In genomic region chr7:95608344-95609173, GRCh38 we compare ENCODE assay signal across 1 cellular context.
TF ChIP-seq lines count a peak whose summit lies in the region.

No MANE protein-coding gene starts in this region.

TF ChIP-seq in GM23338, 12 proteins besides CTCF, POLR2A, EP300 and RAD21 (continued from another document):
- TF ChIP-seq, protein P1, sequence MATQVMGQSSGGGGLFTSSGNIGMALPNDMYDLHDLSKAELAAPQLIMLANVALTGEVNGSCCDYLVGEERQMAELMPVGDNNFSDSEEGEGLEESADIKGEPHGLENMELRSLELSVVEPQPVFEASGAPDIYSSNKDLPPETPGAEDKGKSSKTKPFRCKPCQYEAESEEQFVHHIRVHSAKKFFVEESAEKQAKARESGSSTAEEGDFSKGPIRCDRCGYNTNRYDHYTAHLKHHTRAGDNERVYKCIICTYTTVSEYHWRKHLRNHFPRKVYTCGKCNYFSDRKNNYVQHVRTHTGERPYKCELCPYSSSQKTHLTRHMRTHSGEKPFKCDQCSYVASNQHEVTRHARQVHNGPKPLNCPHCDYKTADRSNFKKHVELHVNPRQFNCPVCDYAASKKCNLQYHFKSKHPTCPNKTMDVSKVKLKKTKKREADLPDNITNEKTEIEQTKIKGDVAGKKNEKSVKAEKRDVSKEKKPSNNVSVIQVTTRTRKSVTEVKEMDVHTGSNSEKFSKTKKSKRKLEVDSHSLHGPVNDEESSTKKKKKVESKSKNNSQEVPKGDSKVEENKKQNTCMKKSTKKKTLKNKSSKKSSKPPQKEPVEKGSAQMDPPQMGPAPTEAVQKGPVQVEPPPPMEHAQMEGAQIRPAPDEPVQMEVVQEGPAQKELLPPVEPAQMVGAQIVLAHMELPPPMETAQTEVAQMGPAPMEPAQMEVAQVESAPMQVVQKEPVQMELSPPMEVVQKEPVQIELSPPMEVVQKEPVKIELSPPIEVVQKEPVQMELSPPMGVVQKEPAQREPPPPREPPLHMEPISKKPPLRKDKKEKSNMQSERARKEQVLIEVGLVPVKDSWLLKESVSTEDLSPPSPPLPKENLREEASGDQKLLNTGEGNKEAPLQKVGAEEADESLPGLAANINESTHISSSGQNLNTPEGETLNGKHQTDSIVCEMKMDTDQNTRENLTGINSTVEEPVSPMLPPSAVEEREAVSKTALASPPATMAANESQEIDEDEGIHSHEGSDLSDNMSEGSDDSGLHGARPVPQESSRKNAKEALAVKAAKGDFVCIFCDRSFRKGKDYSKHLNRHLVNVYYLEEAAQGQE (IDR thresholded peaks at IDR 0.05; ENCODE audit: unreplicated experiment), result no peak
- no peak for TF ChIP-seq CREB1 (CRISPR knock-in tag; IDR thresholded peaks at IDR 0.05; ENCODE audit: low read depth)
- no peak for TF ChIP-seq POLR2AphosphoS5 (IDR thresholded peaks at IDR 0.05; ENCODE audit: low read depth)
- no peak for TF ChIP-seq ZNF114 (CRISPR knock-in tag; IDR thresholded peaks at IDR 0.05)
- TF ChIP-seq STAT1 (IDR thresholded peaks at IDR 0.05; ENCODE audit: unreplicated experiment), result no peak
- no peak for TF ChIP-seq EZH2 (IDR thresholded peaks at IDR 0.05; ENCODE audit: low read depth, unreplicated experiment)
- TF ChIP-seq ETS1 (IDR thresholded peaks at IDR 0.05), result no peak
TF ChIP-seq in GM23338: peak in this region for 0.
